23 cellular contexts compared by ENCODE assay signal in the genomic region with DNA sequence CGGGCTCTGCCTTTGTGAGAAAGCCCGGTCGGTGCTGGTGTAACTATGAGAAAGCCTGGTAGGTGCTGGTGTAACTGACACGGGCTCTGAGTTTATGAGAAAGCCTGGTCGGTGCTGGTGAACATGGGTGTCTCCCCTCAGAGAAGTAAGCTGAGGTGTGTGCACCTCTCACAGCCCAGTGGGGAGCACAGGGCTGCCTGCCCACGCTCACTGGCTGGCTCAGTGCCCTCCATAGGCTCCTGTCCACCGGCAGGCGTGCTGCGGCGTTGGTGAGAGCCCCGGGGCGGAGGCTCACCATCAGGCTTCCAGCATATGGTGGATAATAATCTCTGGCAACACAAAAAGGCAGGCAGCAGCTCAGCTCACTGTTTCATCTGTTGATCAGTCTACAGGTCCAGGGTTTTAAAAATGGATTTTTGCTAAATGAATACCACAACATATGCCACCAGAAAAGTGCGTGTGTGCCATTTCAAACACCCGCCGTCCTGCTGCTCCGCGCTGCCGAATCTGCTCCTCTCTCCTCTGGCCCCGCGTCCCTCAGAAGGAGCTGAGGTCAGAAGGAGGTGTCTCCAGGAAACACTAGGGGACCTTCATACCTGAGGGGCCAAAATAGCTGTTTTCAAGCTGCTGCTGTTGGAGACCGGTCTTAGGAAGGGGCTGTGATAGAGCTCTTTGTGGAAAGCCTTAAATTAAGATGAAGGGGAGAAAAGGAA.
A peak's percentile ranks its signal among the peaks of the same experiment; 100 is the strongest.
DNase-seq lines count a peak whose midpoint lies in the region; ATAC-seq and TF ChIP-seq lines count a peak whose summit lies in the region.
"Had no signal": no experiment of that assay in that cellular context is flagged by ENCODE, and none has a peak within 500 bp of the region (broad histone marks: within the 10 kb centered on the region; RNA-seq: fewer than 3 reads in every experiment).

No MANE protein-coding gene starts in this region.

- intact Hi-C loops in sigmoid colon (cut with DNase I) = no loop called here

- H3K4me1 ChIP-seq in sigmoid colon = no peaks in the 10 kb centered on the region
- H3K4me1 ChIP-seq: colonic mucosa, gastrocnemius medialis, left ventricle myocardium inferior, thyroid gland had no signal

- POLR2A ChIA-PET in HEK293T (lab: Yijun Ruan, JAX) = no interaction called here

- H3K4me3 Mint-ChIP-seq in stimulated activated naive B cell treated with anti-CD40 and anti-IgM and Interleukin-4, amounts not matched to agents 10 μg/mL and 1 μg/mL and 100 μg/mL, for 72 hours = no peak overlapping the region
- H3K4me3 Mint-ChIP-seq: activated CD4-positive, alpha-beta memory T cell treated with anti-CD3 and anti-CD28 coated beads, Interleukin-2, amount 10 ng/mL, durations not matched to agents 7 days and 5 days; naive thymus-derived CD8-positive, alpha-beta T cell; WTC11 had no signal

- no peaks in the 10 kb centered on the region for H3K4me1 Mint-ChIP-seq in stimulated activated naive B cell treated with anti-CD40 and anti-IgM and Interleukin-4, amounts not matched to agents 10 μg/mL and 1 μg/mL and 100 μg/mL, for 72 hours
- H3K4me1 Mint-ChIP-seq: activated CD4-positive, alpha-beta memory T cell treated with anti-CD3 and anti-CD28 coated beads, Interleukin-2, amount 10 ng/mL, durations not matched to agents 7 days and 5 days; WTC11 had no signal

- H3K27ac Mint-ChIP-seq in stimulated activated naive B cell treated with anti-CD40 and anti-IgM and Interleukin-4, amounts not matched to agents 10 μg/mL and 1 μg/mL and 100 μg/mL, for 72 hours = no peak overlapping the region
- H3K27ac Mint-ChIP-seq: activated CD4-positive, alpha-beta memory T cell treated with anti-CD3 and anti-CD28 coated beads, Interleukin-2, amount 10 ng/mL, durations not matched to agents 7 days and 5 days; naive thymus-derived CD8-positive, alpha-beta T cell; WTC11 had no signal

- no peak for TF ChIP-seq POLR2A in sigmoid colon (IDR thresholded peaks at IDR 0.05)

- H3K27me3 Mint-ChIP-seq in stimulated activated naive B cell treated with anti-CD40 and anti-IgM and Interleukin-4, amounts not matched to agents 10 μg/mL and 1 μg/mL and 100 μg/mL, for 72 hours = peaks cover 32 to 36% of the 10 kb centered on the region in 2 donors

- H3K4me3 ChIP-seq in H7 (ENCODE audit: insufficient read depth, low read depth, low read length) (no peak overlapping the region), sigmoid colon (no peak overlapping the region)
- H3K4me3 ChIP-seq: colonic mucosa, gastrocnemius medialis, left ventricle myocardium inferior, ovary, thyroid gland had no signal

- ATAC-seq in stimulated activated naive B cell treated with anti-CD40 and anti-IgM and Interleukin-4, amounts not matched to agents 10 μg/mL and 1 μg/mL and 100 μg/mL, for 72 hours (replicated peaks) = no peak
- no peak for ATAC-seq in GM18909 (IDR thresholded peaks at IDR 0.05; ENCODE audit: poor library complexity, unreplicated experiment)
- ATAC-seq: gastrocnemius medialis; naive thymus-derived CD8-positive, alpha-beta T cell; stimulated activated naive CD8-positive, alpha-beta T cell treated with anti-CD3 and anti-CD28 coated beads, Interleukin-15, Interleukin-2, amounts not matched to agents 100 U/mL and 50 U/mL, for 24 hours; WTC11 had no signal

- 83% methylated on average over 21 of the region's 21 CpGs for WGBS in sigmoid colon, 2 donors

- H3K27me3 ChIP-seq in H7 (ENCODE audit: control insufficient read depth, insufficient read depth, low read length) (no peaks in the 10 kb centered on the region), sigmoid colon (peaks cover 0 to 61% (median 27%) of the 10 kb centered on the region in 3 donors)
- H3K27me3 ChIP-seq: colonic mucosa, ovary, thyroid gland had no signal

- H3K27ac ChIP-seq in sigmoid colon = no peak overlapping the region
- H3K27ac ChIP-seq: colonic mucosa, gastrocnemius medialis, left ventricle myocardium inferior, ovary, thyroid gland had no signal

- TF ChIP-seq CTCF in sigmoid colon (IDR thresholded peaks at IDR 0.05) = no peak

- peaks cover 0 to 2% of the 10 kb centered on the region in 2 donors for H3K9me3 Mint-ChIP-seq in stimulated activated naive B cell treated with anti-CD40 and anti-IgM and Interleukin-4, amounts not matched to agents 10 μg/mL and 1 μg/mL and 100 μg/mL, for 72 hours
- H3K9me3 Mint-ChIP-seq: activated CD4-positive, alpha-beta memory T cell treated with anti-CD3 and anti-CD28 coated beads, Interleukin-2, amount 10 ng/mL, durations not matched to agents 7 days and 5 days; naive thymus-derived CD8-positive, alpha-beta T cell had no signal

- no peaks in the 10 kb centered on the region for H3K36me3 Mint-ChIP-seq in stimulated activated naive B cell treated with anti-CD40 and anti-IgM and Interleukin-4, amounts not matched to agents 10 μg/mL and 1 μg/mL and 100 μg/mL, for 72 hours
- H3K36me3 Mint-ChIP-seq: naive thymus-derived CD8-positive, alpha-beta T cell had no signal

- no peaks in the 10 kb centered on the region for H3K9me3 ChIP-seq in sigmoid colon
- H3K9me3 ChIP-seq: colonic mucosa, gastrocnemius medialis, left ventricle myocardium inferior, ovary, thyroid gland had no signal

- peak; percentile 49 for DNase-seq in H7
- DNase-seq in NCI-H2171 treated with DMSO at 0.1 percent for 48 hours (lab: John Stamatoyannopoulos, UW) = peak; percentile 49
- peak; percentile 55 for DNase-seq in cerebellum (ENCODE audit: low spot score)
- DNase-seq in sigmoid colon = peak; percentile 24
- DNase-seq in NCI-H187 treated with DMSO at 0.1 percent for 48 hours (lab: John Stamatoyannopoulos, UW) = no peak
- DNase-seq in stimulated activated naive B cell treated with anti-CD40 and anti-IgM and Interleukin-4, amounts not matched to agents 10 μg/mL and 1 μg/mL and 100 μg/mL, for 72 hours = no peak
- DNase-seq in HEK293T (ENCODE audit: extremely low spot score) = no peak
- DNase-seq: activated CD4-positive, alpha-beta memory T cell treated with anti-CD3 and anti-CD28 coated beads, Interleukin-2, amount 10 ng/mL, durations not matched to agents 7 days and 5 days; activated gamma-delta T cell treated with Interleukin-2 at 50 U/mL for 16 hours; colonic mucosa; gastrocnemius medialis; hypothalamus; left ventricle myocardium inferior; midbrain; naive thymus-derived CD8-positive, alpha-beta T cell; NCI-H1436; stimulated activated CD4-positive, alpha-beta T cell treated with anti-CD3 and anti-CD28 coated beads, Interleukin-4, amount 100 ng/mL, for 1 hour; stimulated activated naive CD8-positive, alpha-beta T cell treated with anti-CD3 and anti-CD28 coated beads, Interleukin-15, Interleukin-2, amounts not matched to agents 100 U/mL and 50 U/mL, for 24 hours; T-helper 9 cell; thyroid gland had no signal

- H3K36me3 ChIP-seq in H7 (replicated peaks; ENCODE audit: control insufficient read depth, insufficient read depth, low read length) = no peaks in the 10 kb centered on the region
- H3K36me3 ChIP-seq in sigmoid colon = no peaks in the 10 kb centered on the region
- H3K36me3 ChIP-seq: colonic mucosa, gastrocnemius medialis, left ventricle myocardium inferior, ovary, thyroid gland had no signal

- no peak for TF ChIP-seq EP300 in sigmoid colon (IDR thresholded peaks at IDR 0.05)

- CTCF ChIA-PET in HEK293T (lab: Yijun Ruan, JAX) = no interaction called here

TF ChIP-seq in HEK293T, 16 proteins besides CTCF, POLR2A, EP300 and RAD21:
- TF ChIP-seq NFRKB (IDR thresholded peaks at IDR 0.05) (no peak), ZNF384 (IDR thresholded peaks at IDR 0.05) (no peak), L3MBTL2 (conservative IDR thresholded peaks at IDR 0.05) (no peak), ARNT (IDR thresholded peaks at IDR 0.05) (no peak), LEF1 (IDR thresholded peaks at IDR 0.05; ENCODE audit: borderline replicate concordance) (no peak), PKNOX1 (IDR thresholded peaks at IDR 0.05) (no peak), SP1 (IDR thresholded peaks at IDR 0.05) (no peak), FOXK2 (IDR thresholded peaks at IDR 0.05) (no peak), FOXA1 (IDR thresholded peaks at IDR 0.05) (no peak), FOXM1 (IDR thresholded peaks at IDR 0.05; ENCODE audit: borderline replicate concordance) (no peak), CTBP1 (IDR thresholded peaks at IDR 0.05; ENCODE audit: borderline replicate concordance) (no peak), BHLHE40 (IDR thresholded peaks at IDR 0.05; ENCODE audit: borderline replicate concordance) (no peak), ELF4 (IDR thresholded peaks at IDR 0.05) (no peak), SUZ12 (IDR thresholded peaks at IDR 0.05) (no peak), TARDBP (IDR thresholded peaks at IDR 0.05) (no peak), HDGF (IDR thresholded peaks at IDR 0.05; ENCODE audit: borderline replicate concordance) (no peak)
TF ChIP-seq in HEK293T: peak in this region for 0.

Comparison
In these comparisons a context has a peak if more than half of its experiments do, and no peak if none do; other contexts are left out.
1. DNase-seq: peak in H7 (single experiment), NCI-H2171 treated with DMSO at 0.1 percent for 48 hours (single experiment), cerebellum (single experiment) and sigmoid colon (single experiment); none in NCI-H187 treated with DMSO at 0.1 percent for 48 hours (single experiment), stimulated activated naive B cell treated with anti-CD40 and anti-IgM and Interleukin-4, amounts not matched to agents 10 μg/mL and 1 μg/mL and 100 μg/mL, for 72 hours (single experiment) and HEK293T (single experiment).